In the genomic region with DNA sequence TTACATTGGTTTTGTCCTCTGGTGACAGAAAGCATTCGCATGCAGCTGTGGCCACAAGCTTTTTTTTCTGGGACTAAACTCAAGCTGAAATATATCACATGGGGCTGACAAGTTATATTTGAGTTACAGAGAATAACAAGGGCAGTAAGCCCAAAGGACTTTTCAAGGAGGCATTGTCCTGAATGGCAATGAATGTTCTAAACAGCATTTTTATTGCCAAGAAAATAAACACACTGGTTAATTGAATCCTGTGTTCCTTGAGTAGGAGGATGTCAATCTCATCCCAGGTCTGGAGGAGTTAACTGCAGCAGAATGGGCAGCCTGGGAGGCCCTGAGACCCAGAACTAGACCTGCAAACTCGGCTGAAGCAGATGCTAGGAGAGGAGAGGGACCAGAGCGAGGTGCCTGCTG, we compare ENCODE assay signal across 17 cellular contexts.
DNase-seq lines count a peak whose midpoint lies in the region; TF ChIP-seq lines count a peak whose summit lies in the region.
"Had no signal": no experiment of that assay in that cellular context is flagged by ENCODE, and none has a peak within 500 bp of the region (broad histone marks: within the 10 kb centered on the region; RNA-seq: fewer than 3 reads in every experiment).

No MANE protein-coding gene starts in this region.

- H3K4me1 ChIP-seq in ascending aorta (peaks cover 9 to 41% of the 10 kb centered on the region in 2 donors), tibial artery (peaks cover 0 to 83% (median 44%) of the 10 kb centered on the region in 4 donors), mammary epithelial cell (ENCODE audit: insufficient read depth, low read length) (no peaks in the 10 kb centered on the region)
- H3K4me1 ChIP-seq: BE2C had no signal

- H3K9me3 ChIP-seq in ascending aorta = no peaks in the 10 kb centered on the region
- H3K9me3 ChIP-seq in tibial artery = no peaks in the 10 kb centered on the region
- no peaks in the 10 kb centered on the region for H3K9me3 ChIP-seq in mammary epithelial cell (replicated peaks; ENCODE audit: insufficient read depth, low read length)
- H3K9me3 ChIP-seq: BE2C, testis had no signal

- H3K27me3 ChIP-seq in ascending aorta (no peaks in the 10 kb centered on the region), tibial artery (no peaks in the 10 kb centered on the region), mammary epithelial cell (ENCODE audit: insufficient read depth, low read length) (no peaks in the 10 kb centered on the region)
- H3K27me3 ChIP-seq: BE2C, testis had no signal

- 63% methylated on average over 3 of the region's 3 CpGs for WGBS in mammary epithelial cell (ENCODE audit: low coverage, missing lambda C conversion rate)

- in situ Hi-C loops in mammary epithelial cell (cut with MboI; ENCODE audit: low sequenced_read_pairs in 2 of 2) = no loop called here

- H3K9ac ChIP-seq in mammary epithelial cell (ENCODE audit: insufficient read depth, low read length) = no peak overlapping the region

- no peaks in the 10 kb centered on the region for H4K20me1 ChIP-seq in mammary epithelial cell (ENCODE audit: insufficient read depth, low read length)

- BruUV-seq in mammary epithelial cell (replicated peaks; lab: Mats Ljungman, UMichigan) = no TSS peak

- H2AFZ ChIP-seq in mammary epithelial cell (ENCODE audit: low read depth, low read length) = no peak overlapping the region

- H3K36me3 ChIP-seq in ascending aorta (no peaks in the 10 kb centered on the region), tibial artery (no peaks in the 10 kb centered on the region), mammary epithelial cell (ENCODE audit: insufficient read depth, low read length) (no peaks in the 10 kb centered on the region)
- H3K36me3 ChIP-seq: BE2C had no signal

- CTCF ChIA-PET in mammary epithelial cell (lab: Charles Lee; ENCODE audit: low non-redundant PET) = no interaction called here

- TF ChIP-seq CTCF in LNCaP clone FGC (IDR thresholded peaks at IDR 0.05; ENCODE audit: control insufficient read depth, extremely low read depth, insufficient read depth) = no peak
- no peak for TF ChIP-seq CTCF in ascending aorta (IDR thresholded peaks at IDR 0.05)
- TF ChIP-seq CTCF in tibial artery (IDR thresholded peaks at IDR 0.05) = no peak
- TF ChIP-seq CTCF in mammary epithelial cell (conservative IDR thresholded peaks at IDR 0.05 in 1 of 2, IDR thresholded peaks at IDR 0.05 in 1 of 2; ENCODE audit: extremely low read depth in 1 of 2, insufficient read depth in 1 of 2, low read depth in 1 of 2, low read length in 2 of 2) = no peak

- peak overlapping the region; percentile 52 to 62 for H3K27ac ChIP-seq in ascending aorta
- peak overlapping the region; percentile 67 to 68 for H3K27ac ChIP-seq in tibial artery
- no peak overlapping the region for H3K27ac ChIP-seq in mammary epithelial cell (ENCODE audit: insufficient read depth, low read depth, low read length)
- H3K27ac ChIP-seq: testis had no signal

- intact Hi-C loops in ascending aorta (cut with DNase I) = no loop called here
- intact Hi-C loops in tibial artery (cut with DNase I; ENCODE audit: low total_unique reads) = no loop called here
- intact Hi-C loops in mammary epithelial cell (cut with micrococcal nuclease) = no loop called here

- no peak overlapping the region for H3K4me2 ChIP-seq in mammary epithelial cell (ENCODE audit: insufficient read depth, low read depth, low read length)

- DNase-seq in LNCaP clone FGC (ENCODE audit: low read depth) (peak; percentile 30), ascending aorta (ENCODE audit: low spot score in 2 of 2) (no peak), left kidney (ENCODE audit: low read depth, low spot score) (peak; percentile 84), tibial artery (no peak), mammary epithelial cell (no peak), GM19238 (ENCODE audit: insufficient read length, low spot score) (no peak)
- DNase-seq in effector CD4-positive, alpha-beta T cell = no peak
- DNase-seq: activated effector memory CD4-positive, alpha-beta T cell treated with Interleukin-2 at 50 U/mL for 16 hours; amniotic stem cell; BE2C; DMS153; glutamatergic neuron; NCI-H1092 treated with DMSO at 0.1 percent for 48 hours; NCI-H2171; stimulated activated CD4-positive, alpha-beta T cell treated with anti-CD3 and anti-CD28 coated beads, Interleukin-4, amount 100 ng/mL, for 1 hour; T-helper 17 cell; testis had no signal

- no peak overlapping the region for H3K4me3 ChIP-seq in LNCaP clone FGC (ENCODE audit: low read depth, low read length)
- H3K4me3 ChIP-seq in ascending aorta = no peak overlapping the region
- H3K4me3 ChIP-seq in tibial artery = no peak overlapping the region
- no peak overlapping the region for H3K4me3 ChIP-seq in mammary epithelial cell (replicated peaks in 1 of 3; ENCODE audit: insufficient read depth in 1 of 3, low read depth in 2 of 3, low read length in 3 of 3)
- H3K4me3 ChIP-seq: testis had no signal

- dilution Hi-C loops in mammary epithelial cell (cut with HindIII; ENCODE audit: low sequenced_read_pairs) = no loop called here

- H3K79me2 ChIP-seq in mammary epithelial cell (ENCODE audit: insufficient read depth, low read length) = no peaks in the 10 kb centered on the region

Comparison
In these comparisons a context has a peak if more than half of its experiments do, and no peak if none do; other contexts are left out.
1. DNase-seq: peak in LNCaP clone FGC (single experiment) and left kidney (single experiment); none in ascending aorta (0 of 2), tibial artery (0 of 2), mammary epithelial cell (single experiment), effector CD4-positive, alpha-beta T cell (single experiment) and GM19238 (single experiment).